ENCODE assay signal across 8 cellular contexts in genomic region chr12:131625171-131625509, GRCh38.
DNase-seq lines count a peak whose midpoint lies in the region; ATAC-seq and TF ChIP-seq lines count a peak whose summit lies in the region.
"Not testable (repeated sequence)": the region's sequence is repeated elsewhere in the genome, so short reads cannot be mapped to it uniquely, and the experiment has no call there.

No MANE protein-coding gene starts in this region.

- H2BK12ac ChIP-seq in H9 (ENCODE audit: insufficient read length, low read depth, low read length) = not testable (repeated sequence)

- H3K36me3 Mint-ChIP-seq in H9 (ENCODE audit: insufficient read depth in 1 of 3, low read depth in 3 of 3); T-helper 1 cell treated with Interleukin-12 subunit alpha and Interleukin-12 subunit beta and Interleukin-4 antibody, amounts not matched to agents 30 μg/mL and 1 μg/mL, for 36 hours (ENCODE audit: low read depth); activated naive CD4-positive, alpha-beta T cell treated with anti-CD3 and anti-CD28 coated beads, Interleukin-2, amount 10 ng/mL, durations not matched to agents 7 days and 5 days; neural progenitor cell: not testable (repeated sequence)

- peak overlapping the region in 2 of 3 experiments; percentile 68 to 91; a peak in 4 of 7 replicates for H3K27ac Mint-ChIP-seq in H9
- peak overlapping the region; percentile 24 for H3K27ac Mint-ChIP-seq in T-helper 1 cell treated with Interleukin-12 subunit alpha and Interleukin-12 subunit beta and Interleukin-4 antibody, amounts not matched to agents 30 μg/mL and 1 μg/mL, for 36 hours
- H3K27ac Mint-ChIP-seq in activated naive CD4-positive, alpha-beta T cell treated with anti-CD3 and anti-CD28 coated beads, Interleukin-2, amount 10 ng/mL, durations not matched to agents 7 days and 5 days = peak overlapping the region; percentile 78
- H3K27ac Mint-ChIP-seq in neural progenitor cell = peak overlapping the region; percentile 53

- not testable (repeated sequence) for DNase-seq in H9; activated naive CD4-positive, alpha-beta T cell treated with anti-CD3 and anti-CD28 coated beads, Interleukin-2, amount 10 ng/mL, durations not matched to agents 7 days and 5 days; dorsolateral prefrontal cortex; left ventricle myocardium superior; neural progenitor cell (ENCODE audit: low spot score); testis
- DNase-seq in NCI-H2196 treated with DMSO at 0.1 percent for 48 hours (lab: John Stamatoyannopoulos, UW; ENCODE audit: unreplicated experiment) = peak; percentile 42

- H3K9me3 ChIP-seq in H9 (ENCODE audit: control insufficient read depth, low read depth, low read length); neural progenitor cell (ENCODE audit: low read depth); testis: not testable (repeated sequence)

- H2BK15ac ChIP-seq in H9 (ENCODE audit: low read depth, low read length) = not testable (repeated sequence)

- peaks cover 12% of the 10 kb centered on the region for H3K27me3 Mint-ChIP-seq in H9 (ENCODE audit: low read depth)
- H3K27me3 Mint-ChIP-seq in T-helper 1 cell treated with Interleukin-12 subunit alpha and Interleukin-12 subunit beta and Interleukin-4 antibody, amounts not matched to agents 30 μg/mL and 1 μg/mL, for 36 hours (ENCODE audit: low read depth); neural progenitor cell (ENCODE audit: insufficient read depth, low read depth): not testable (repeated sequence)
- peaks cover 12% of the 10 kb centered on the region for H3K27me3 Mint-ChIP-seq in activated naive CD4-positive, alpha-beta T cell treated with anti-CD3 and anti-CD28 coated beads, Interleukin-2, amount 10 ng/mL, durations not matched to agents 7 days and 5 days

- H3K36me3 ChIP-seq in neural progenitor cell; testis (ENCODE audit: low read depth, missing control alignments): not testable (repeated sequence)

- not testable (repeated sequence) for TF ChIP-seq CTCF in H9 (conservative IDR thresholded peaks at IDR 0.05); dorsolateral prefrontal cortex (IDR thresholded peaks at IDR 0.05 in 54 of 56, conservative IDR thresholded peaks at IDR 0.05 in 2 of 56; ENCODE audit: low read depth in 1 of 56, partially characterized antibody in 56 of 56); neural progenitor cell (IDR thresholded peaks at IDR 0.05); testis (IDR thresholded peaks at IDR 0.05)

- H3K4me1 Mint-ChIP-seq in H9 (peaks cover 40 to 51% of the 10 kb centered on the region in 2 experiments), neural progenitor cell (peaks cover 14% of the 10 kb centered on the region)
- H3K4me1 Mint-ChIP-seq in T-helper 1 cell treated with Interleukin-12 subunit alpha and Interleukin-12 subunit beta and Interleukin-4 antibody, amounts not matched to agents 30 μg/mL and 1 μg/mL, for 36 hours (ENCODE audit: low read depth); activated naive CD4-positive, alpha-beta T cell treated with anti-CD3 and anti-CD28 coated beads, Interleukin-2, amount 10 ng/mL, durations not matched to agents 7 days and 5 days: not testable (repeated sequence)

- CTCF ChIA-PET in activated naive CD4-positive, alpha-beta T cell treated with anti-CD3 and anti-CD28 coated beads, Interleukin-2, amount 10 ng/mL, durations not matched to agents 7 days and 5 days (lab: Charles Lee) = not testable (repeated sequence)

- not testable (repeated sequence) for H3K14ac ChIP-seq in H9 (ENCODE audit: insufficient read depth, low read length)

- WGBS in H9 (ENCODE audit: extremely low coverage, insufficient read length, low lambda C conversion rate) = no CpG with 5 or more reads among the region's 2 CpGs
- WGBS in testis, 2 donors = 34 to 44% methylated on average over 2 of the region's 2 CpGs

- not testable (repeated sequence) for H3K4me3 ChIP-seq in dorsolateral prefrontal cortex, neural progenitor cell, testis

- not testable (repeated sequence) for H3K23me2 ChIP-seq in H9 (ENCODE audit: insufficient read length, low read depth, low read length, poor library complexity, severe bottlenecking)

- H3K27ac ChIP-seq in H9 (ENCODE audit: insufficient read length, low read depth, low read length); neural progenitor cell: not testable (repeated sequence)
- H3K27ac ChIP-seq in dorsolateral prefrontal cortex = peak overlapping the region in 49 of 59 donors; percentile 23 to 88 (median 75)
- H3K27ac ChIP-seq in testis = peak overlapping the region; percentile 47 to 59

- H2AFZ ChIP-seq in H9 (ENCODE audit: low read length); neural progenitor cell (replicated peaks): not testable (repeated sequence)

- H3T11ph ChIP-seq in H9 (ENCODE audit: low read length) = not testable (repeated sequence)

- not testable (repeated sequence) for H3K79me2 ChIP-seq in H9 (ENCODE audit: insufficient read depth, low read length); neural progenitor cell (ENCODE audit: low read depth)

- ATAC-seq in left ventricle myocardium superior = peak; percentile 55

- intact Hi-C loops in dorsolateral prefrontal cortex (cut with DNase I); left ventricle myocardium superior (cut with micrococcal nuclease); testis (cut with DNase I; ENCODE audit: low total_unique reads): not testable (repeated sequence)

- not testable (repeated sequence) for H4K20me1 ChIP-seq in H9 (ENCODE audit: control insufficient read depth, insufficient read depth, insufficient read length); neural progenitor cell (ENCODE audit: low read depth)

- not testable (repeated sequence) for H2BK20ac ChIP-seq in H9 (ENCODE audit: low read depth, low read length, poor library complexity, severe bottlenecking)

- not testable (repeated sequence) for H2BK5ac ChIP-seq in H9 (ENCODE audit: insufficient read length, low read length)

- H3K23ac ChIP-seq in H9 (ENCODE audit: insufficient read length, low read depth, low read length) = not testable (repeated sequence)

- not testable (repeated sequence) for H3K4me2 ChIP-seq in H9 (ENCODE audit: insufficient read depth, insufficient read length, low read length)
- peak overlapping the region; percentile 61 for H3K4me2 ChIP-seq in neural progenitor cell

- H3F3A ChIP-seq in neural progenitor cell (ENCODE audit: low read depth) = peaks cover 17% of the 10 kb centered on the region

- not testable (repeated sequence) for H4K5ac ChIP-seq in H9 (ENCODE audit: insufficient read length, low read depth, low read length)

- not testable (repeated sequence) for H3K18ac ChIP-seq in H9 (ENCODE audit: insufficient read length, low read depth, low read length)

- not testable (repeated sequence) for H3K56ac ChIP-seq in H9 (ENCODE audit: insufficient read length, low read depth, low read length)

- H3K9ac ChIP-seq in H9 (ENCODE audit: extremely low read depth, insufficient read length, low read length); neural progenitor cell: not testable (repeated sequence)

- not testable (repeated sequence) for H3K79me1 ChIP-seq in H9 (ENCODE audit: insufficient read depth, low read depth, low read length, poor library complexity, severe bottlenecking)

- peak overlapping the region; percentile 17 to 51; a peak in 4 of 5 replicates for H3K4me3 Mint-ChIP-seq in H9
- not testable (repeated sequence) for H3K4me3 Mint-ChIP-seq in T-helper 1 cell treated with Interleukin-12 subunit alpha and Interleukin-12 subunit beta and Interleukin-4 antibody, amounts not matched to agents 30 μg/mL and 1 μg/mL, for 36 hours; activated naive CD4-positive, alpha-beta T cell treated with anti-CD3 and anti-CD28 coated beads, Interleukin-2, amount 10 ng/mL, durations not matched to agents 7 days and 5 days; neural progenitor cell

- peaks cover 10% of the 10 kb centered on the region; the same call in 1 of the 2 replicates for H3K4me1 ChIP-seq in H9 (ENCODE audit: insufficient read depth, low read length)
- H3K4me1 ChIP-seq in neural progenitor cell = peaks cover 27% of the 10 kb centered on the region
- peaks cover 43% of the 10 kb centered on the region for H3K4me1 ChIP-seq in testis

- not testable (repeated sequence) for H2BK120ac ChIP-seq in H9 (ENCODE audit: low read depth, low read length, poor library complexity, severe bottlenecking)

- not testable (repeated sequence) for H2AK5ac ChIP-seq in H9 (ENCODE audit: insufficient read length, low read length)

- H4K8ac ChIP-seq in H9 (replicated peaks; ENCODE audit: insufficient read length, low read depth, low read length) = not testable (repeated sequence)

- H3K9me3 Mint-ChIP-seq in H9; T-helper 1 cell treated with Interleukin-12 subunit alpha and Interleukin-12 subunit beta and Interleukin-4 antibody, amounts not matched to agents 30 μg/mL and 1 μg/mL, for 36 hours; neural progenitor cell: not testable (repeated sequence)
- H3K9me3 Mint-ChIP-seq in activated naive CD4-positive, alpha-beta T cell treated with anti-CD3 and anti-CD28 coated beads, Interleukin-2, amount 10 ng/mL, durations not matched to agents 7 days and 5 days = peaks cover 15% of the 10 kb centered on the region

- not testable (repeated sequence) for TF ChIP-seq POLR2A in testis (IDR thresholded peaks at IDR 0.05)

- not testable (repeated sequence) for H3K4ac ChIP-seq in H9 (ENCODE audit: low read depth, low read length)

- not testable (repeated sequence) for H4K91ac ChIP-seq in H9 (ENCODE audit: insufficient read length, low read depth, low read length)

- not testable (repeated sequence) for H3K27me3 ChIP-seq in H9 (ENCODE audit: insufficient read depth, low read length); testis
- H3K27me3 ChIP-seq in dorsolateral prefrontal cortex (peaks cover 0 to 11% (median 0%) of the 10 kb centered on the region in 45 donors), neural progenitor cell (peaks cover 32% of the 10 kb centered on the region)

Comparison
In these comparisons a context has a peak if more than half of its experiments do, and no peak if none do; other contexts are left out.
1. H3K27ac Mint-ChIP-seq: peak in every context shown above with its lines; median percentile 80 in H9; 78 in activated naive CD4-positive, alpha-beta T cell treated with anti-CD3 and anti-CD28 coated beads, Interleukin-2, amount 10 ng/mL, durations not matched to agents 7 days and 5 days; 53 in neural progenitor cell; 24 in T-helper 1 cell treated with Interleukin-12 subunit alpha and Interleukin-12 subunit beta and Interleukin-4 antibody, amounts not matched to agents 30 μg/mL and 1 μg/mL, for 36 hours.